Comparison of ENCODE assay signal across 8 cellular contexts in the genomic region with DNA sequence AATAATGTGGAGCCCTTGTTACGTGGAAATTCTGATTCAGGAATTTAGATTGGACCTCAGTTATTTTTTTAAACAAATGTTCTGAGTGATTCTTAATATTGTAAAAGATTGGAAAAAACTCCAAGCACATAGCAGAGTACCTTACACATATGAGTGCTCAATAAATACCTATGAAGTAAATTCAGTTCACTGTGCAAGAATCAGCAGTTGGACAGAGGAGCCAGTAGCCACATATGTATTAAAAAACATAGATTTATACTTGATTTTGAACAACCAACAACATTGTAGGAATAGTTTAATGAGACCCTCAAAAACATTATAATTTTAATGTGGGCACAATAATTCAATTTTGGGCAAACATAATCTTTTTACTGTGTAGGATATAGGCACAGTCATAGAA.
"Had no signal": no experiment of that assay in that cellular context is flagged by ENCODE, and none has a peak within 500 bp of the region (broad histone marks: within the 10 kb centered on the region; RNA-seq: fewer than 3 reads in every experiment).

No MANE protein-coding gene starts in this region.

- DNase-seq: H9, HCEC 1CT, HFFc6, KG1 had no signal

- H2AFZ ChIP-seq: GM23338 had no signal

- H3K4me2 ChIP-seq: GM23338 had no signal

- H3K4me3 ChIP-seq: GM23338, K562 had no signal

- ATAC-seq: GM23338, HepG2, K562 had no signal

- H3K27ac ChIP-seq: HL-60 had no signal
